Comparison of ENCODE assay signal across 20 cellular contexts in the genomic region with DNA sequence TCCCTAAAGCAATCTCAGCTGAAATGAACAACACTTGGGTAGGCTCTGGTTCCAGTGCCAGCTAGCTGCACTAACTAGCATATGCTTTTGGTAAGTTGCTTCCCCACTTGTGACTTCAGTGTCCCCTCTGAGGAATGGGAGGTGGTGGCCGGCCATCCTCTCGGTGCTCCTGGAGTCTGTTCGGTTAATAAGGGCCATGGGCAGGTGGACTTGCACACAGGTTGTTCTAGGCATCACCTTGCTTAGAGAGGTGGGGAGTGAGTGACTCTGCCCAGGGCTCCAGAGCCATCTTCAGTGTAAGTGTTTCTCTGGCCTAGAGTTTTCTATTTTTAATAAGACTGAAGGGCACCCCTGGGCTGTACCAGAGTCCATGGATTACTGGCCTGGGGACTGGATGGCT. TPM values are rescaled to one million over a fixed set of nuclear protein-coding genes. Genes with fewer than 3 reads are reported as not detected.
DNase-seq lines count a peak whose midpoint lies in the region; ATAC-seq and TF ChIP-seq lines count a peak whose summit lies in the region.
"Had no signal": no experiment of that assay in that cellular context is flagged by ENCODE, and none has a peak within 500 bp of the region (broad histone marks: within the 10 kb centered on the region; RNA-seq: fewer than 3 reads in every experiment).

No MANE protein-coding gene starts in this region.

- TF ChIP-seq CTCF in right atrium auricular region (IDR thresholded peaks at IDR 0.05) = no peak
- TF ChIP-seq CTCF in WERI-Rb-1 (IDR thresholded peaks at IDR 0.05; ENCODE audit: low read depth, low read length) = no peak
- TF ChIP-seq CTCF in osteocyte (IDR thresholded peaks at IDR 0.05) = no peak

- no peak overlapping the region for H3K27ac Mint-ChIP-seq in osteocyte (ENCODE audit: unreplicated experiment)
- H3K27ac Mint-ChIP-seq: CD4-positive, alpha-beta memory T cell; GM23338 had no signal

- H3K4me2 ChIP-seq in neuronal stem cell (ENCODE audit: insufficient read depth, low read length, poor library complexity, severe bottlenecking) = no peak overlapping the region
- H3K4me2 ChIP-seq: A549, GM23338 had no signal

- H2BK120ac ChIP-seq in neuronal stem cell (ENCODE audit: low read depth, low read length) = no peak overlapping the region

- DNase-seq in right atrium auricular region (ENCODE audit: low spot score) (peak; percentile 47), left cardiac atrium (no peak), WERI-Rb-1 (peak; percentile 9), neuronal stem cell (ENCODE audit: low spot score) (no peak), osteocyte (ENCODE audit: extremely low spot score, unreplicated experiment) (no peak), medulla oblongata (ENCODE audit: extremely low spot score) (no peak)
- no peak for DNase-seq in stimulated activated CD4-positive, alpha-beta T cell treated with anti-CD3 and anti-CD28 coated beads, Interleukin-2, amount 100 ng/mL, for 24 hours
- DNase-seq: 8988T; ACHN; C1 segment of cervical spinal cord; Calu3; CD4-positive, alpha-beta memory T cell; COR-L47; DMS53; DMS79 treated with DMSO at 0.1 percent for 48 hours; GF-D8; H9 had no signal

- H3K4me3 ChIP-seq in right atrium auricular region (no peak overlapping the region), WERI-Rb-1 (ENCODE audit: low read depth, low read length) (no peak overlapping the region), neuronal stem cell (ENCODE audit: low read length in 2 of 2) (no peak overlapping the region)
- H3K4me3 ChIP-seq: A549, GM23338 had no signal

- peak overlapping the region; percentile 11 for H2BK12ac ChIP-seq in neuronal stem cell (ENCODE audit: low read length)

- WGBS in neuronal stem cell (ENCODE audit: extremely low coverage in 2 of 2, insufficient read length in 2 of 2, insufficient replicate concordance in 1 of 2), 2 donors = no CpG with 5 or more reads among the region's 3 CpGs

- peak overlapping the region; percentile 3 for H3K9ac ChIP-seq in neuronal stem cell (ENCODE audit: low read depth, low read length, poor library complexity)

- H3K27ac ChIP-seq in right atrium auricular region (no peak overlapping the region), WERI-Rb-1 (peak overlapping the region; percentile 31; the same call in 1 of the 2 replicates), neuronal stem cell (replicated peaks; ENCODE audit: low read length) (no peak overlapping the region)
- H3K27ac ChIP-seq: A549 had no signal

- H3K23ac ChIP-seq in neuronal stem cell (ENCODE audit: low read depth, low read length, poor library complexity) = no peak overlapping the region

- H3K4me1 Mint-ChIP-seq in osteocyte (ENCODE audit: unreplicated experiment) = peaks cover 7% of the 10 kb centered on the region
- H3K4me1 Mint-ChIP-seq: CD4-positive, alpha-beta memory T cell had no signal

- no peak overlapping the region for H3K14ac ChIP-seq in neuronal stem cell (ENCODE audit: low read length)

- H2BK5ac ChIP-seq in neuronal stem cell (ENCODE audit: low read length) = peak overlapping the region; percentile 43

- intact Hi-C loops in left cardiac atrium (cut with DNase I) = no loop called here

- H3K27me3 Mint-ChIP-seq in osteocyte (ENCODE audit: unreplicated experiment) = peaks cover 3% of the 10 kb centered on the region

- no peaks in the 10 kb centered on the region for H3K36me3 Mint-ChIP-seq in osteocyte (ENCODE audit: unreplicated experiment)
- H3K36me3 Mint-ChIP-seq: CD4-positive, alpha-beta memory T cell had no signal

- H3K79me1 ChIP-seq in neuronal stem cell (ENCODE audit: low read depth, low read length) = no peaks in the 10 kb centered on the region

- no peak overlapping the region for H4K91ac ChIP-seq in neuronal stem cell (ENCODE audit: low read depth, low read length, poor library complexity)

- no peaks in the 10 kb centered on the region for H3K9me3 Mint-ChIP-seq in osteocyte (ENCODE audit: unreplicated experiment)
- H3K9me3 Mint-ChIP-seq: GM23338, H9 had no signal

- no peak overlapping the region for H4K8ac ChIP-seq in neuronal stem cell (ENCODE audit: low read depth, low read length)

- no peak overlapping the region for H2BK15ac ChIP-seq in neuronal stem cell (ENCODE audit: low read length)

- no peaks in the 10 kb centered on the region for H3K36me3 ChIP-seq in right atrium auricular region
- no peaks in the 10 kb centered on the region for H3K36me3 ChIP-seq in WERI-Rb-1
- no peaks in the 10 kb centered on the region for H3K36me3 ChIP-seq in neuronal stem cell (replicated peaks in 1 of 2; ENCODE audit: control insufficient read depth in 2 of 2, insufficient read depth in 2 of 2, low read length in 2 of 2)

- no peak overlapping the region for H3K18ac ChIP-seq in neuronal stem cell (ENCODE audit: low read length)

- no peak overlapping the region for H3K4me3 Mint-ChIP-seq in osteocyte (ENCODE audit: unreplicated experiment)
- H3K4me3 Mint-ChIP-seq: CD4-positive, alpha-beta memory T cell; GM23338; H9 had no signal

- H3K4ac ChIP-seq in neuronal stem cell (ENCODE audit: low read length) = peak overlapping the region; percentile 78

- peak overlapping the region; percentile 60 for H2AK5ac ChIP-seq in neuronal stem cell (ENCODE audit: low read depth, low read length)

- H3K9me3 ChIP-seq in right atrium auricular region (no peaks in the 10 kb centered on the region), WERI-Rb-1 (ENCODE audit: severe bottlenecking) (peaks cover 2% of the 10 kb centered on the region), neuronal stem cell (replicated peaks in 1 of 2; ENCODE audit: control insufficient read depth in 2 of 2, insufficient read depth in 1 of 2, low read depth in 1 of 2, low read length in 2 of 2) (no peaks in the 10 kb centered on the region)
- H3K9me3 ChIP-seq: A549 had no signal

- ATAC-seq in left cardiac atrium = no peak
- ATAC-seq: GM23338, HCT116 had no signal

- H2AFZ ChIP-seq in neuronal stem cell (ENCODE audit: low read length) = no peak overlapping the region
- H2AFZ ChIP-seq: GM23338 had no signal

- H3K4me1 ChIP-seq in right atrium auricular region (no peaks in the 10 kb centered on the region), neuronal stem cell (ENCODE audit: control insufficient read depth in 2 of 2, insufficient read depth in 1 of 2, low read depth in 1 of 2, low read length in 2 of 2) (peaks cover 0 to 3% of the 10 kb centered on the region in 2 donors)

- H3K27me3 ChIP-seq in right atrium auricular region (no peaks in the 10 kb centered on the region), WERI-Rb-1 (ENCODE audit: insufficient read depth, low read depth, severe bottlenecking) (no peaks in the 10 kb centered on the region), neuronal stem cell (ENCODE audit: control insufficient read depth in 3 of 3, insufficient read depth in 3 of 3, low read depth in 1 of 3, low read length in 3 of 3) (peaks cover 0 to 8% (median 0%) of the 10 kb centered on the region in 3 experiments)

RNA-seq across cellular contexts. Expression of a gene that starts 18.8 kb away (rescaled TPM):
- total RNA-seq in right atrium auricular region = 1 to 10 TPM; 4.0 to 6.1 TPM
- 10 to 100 TPM in 1 of 2 donors, 1 to 10 TPM in 1; 8.1 to 11.0 TPM for total RNA-seq in left cardiac atrium
- 20.1 TPM for polyA plus RNA-seq in neuronal stem cell (2013, experiment 1 of 2)
- 21.8 TPM for polyA plus RNA-seq in neuronal stem cell (2013, experiment 2 of 2)
- total RNA-seq in osteocyte = 23.0 and 25.9 TPM in 2 replicates

Comparison
In these comparisons a context has a peak if more than half of its experiments do, and no peak if none do; other contexts are left out.
1. DNase-seq: peak in right atrium auricular region (single experiment) and WERI-Rb-1 (single experiment); none in left cardiac atrium (single experiment), neuronal stem cell (single experiment), osteocyte (single experiment), medulla oblongata (single experiment) and stimulated activated CD4-positive, alpha-beta T cell treated with anti-CD3 and anti-CD28 coated beads, Interleukin-2, amount 100 ng/mL, for 24 hours (0 of 2).